10 cellular contexts compared by ENCODE assay signal in the genomic region with DNA sequence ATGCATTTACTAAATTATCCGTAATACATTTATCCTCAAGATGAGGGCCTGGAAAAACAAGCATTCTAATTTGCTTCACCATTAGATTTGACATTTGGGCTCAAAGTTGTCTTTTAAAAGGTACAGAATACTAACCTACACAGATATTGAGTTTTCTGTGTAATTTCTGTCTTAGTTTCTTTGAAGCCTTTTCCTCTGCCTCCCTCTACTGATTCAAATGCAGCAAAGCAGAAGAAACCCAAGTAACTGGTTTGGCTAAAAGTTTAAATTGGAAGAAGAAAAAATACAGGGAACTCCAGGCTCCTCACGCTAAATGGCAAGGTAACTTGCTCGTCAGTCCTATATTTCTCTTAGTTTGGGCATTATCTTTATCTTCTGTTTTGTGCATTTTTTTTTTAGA. TPM values are rescaled to one million over a fixed set of nuclear protein-coding genes. Genes with fewer than 3 reads are reported as not detected.
DNase-seq lines count a peak whose midpoint lies in the region; ATAC-seq and TF ChIP-seq lines count a peak whose summit lies in the region.
"Had no signal": no experiment of that assay in that cellular context is flagged by ENCODE, and none has a peak within 500 bp of the region (broad histone marks: within the 10 kb centered on the region; RNA-seq: fewer than 3 reads in every experiment).

No MANE protein-coding gene starts in this region.

- POLR2A ChIA-PET in A673 (lab: Charles Lee; ENCODE audit: low non-redundant PET) (no interaction called here), WTC11 (lab: Charles Lee) (no interaction called here)

- H3K4me3 ChIP-seq in A673 (ENCODE audit: low read depth, low read length, poor library complexity, severe bottlenecking), result no peak overlapping the region
- H3K4me3 ChIP-seq: sigmoid colon had no signal

- ATAC-seq in WTC11 (no peak; the same call in 1 of the 2 replicates), GM19455 (IDR thresholded peaks at IDR 0.05; ENCODE audit: unreplicated experiment) (no peak)

- TF ChIP-seq CTCF in A673 (conservative IDR thresholded peaks at IDR 0.05; ENCODE audit: low read depth, low read length), result peak; percentile 39
- peak; percentile 15 for TF ChIP-seq CTCF in GM12873 (IDR thresholded peaks at IDR 0.05; ENCODE audit: insufficient read depth, low read depth, low read length, missing control alignments)
- TF ChIP-seq CTCF in WTC11 (IDR thresholded peaks at IDR 0.05), result no peak

- no peak overlapping the region for H3K27ac ChIP-seq in A673 (ENCODE audit: low read depth, low read length, poor library complexity, severe bottlenecking)
- H3K27ac ChIP-seq: sigmoid colon had no signal

- no peaks in the 10 kb centered on the region for H3K4me1 Mint-ChIP-seq in activated CD4-positive, alpha-beta T cell treated with anti-CD3 and anti-CD28 coated beads, Interleukin-2, amount 10 ng/mL, durations not matched to agents 24 days and 14 days
- peaks cover 10% of the 10 kb centered on the region for H3K4me1 Mint-ChIP-seq in WTC11
- H3K4me1 Mint-ChIP-seq: activated naive CD4-positive, alpha-beta T cell treated with anti-CD3 and anti-CD28 coated beads, Interleukin-2, amount 50 U/mL, for 24 hours had no signal

- H3K36me3 Mint-ChIP-seq in activated CD4-positive, alpha-beta T cell treated with anti-CD3 and anti-CD28 coated beads, Interleukin-2, amount 10 ng/mL, durations not matched to agents 24 days and 14 days (ENCODE audit: low read depth), result no peaks in the 10 kb centered on the region
- no peaks in the 10 kb centered on the region for H3K36me3 Mint-ChIP-seq in WTC11
- H3K36me3 Mint-ChIP-seq: activated naive CD4-positive, alpha-beta T cell treated with anti-CD3 and anti-CD28 coated beads, Interleukin-2, amount 50 U/mL, for 24 hours had no signal

- no peaks in the 10 kb centered on the region for H3K9me3 ChIP-seq in A673 (ENCODE audit: low read depth, low read length, poor library complexity, severe bottlenecking)
- H3K9me3 ChIP-seq: sigmoid colon had no signal

- H3K9me3 Mint-ChIP-seq in activated CD4-positive, alpha-beta T cell treated with anti-CD3 and anti-CD28 coated beads, Interleukin-2, amount 10 ng/mL, durations not matched to agents 24 days and 14 days, result no peaks in the 10 kb centered on the region
- no peaks in the 10 kb centered on the region for H3K9me3 Mint-ChIP-seq in WTC11
- H3K9me3 Mint-ChIP-seq: activated naive CD4-positive, alpha-beta T cell treated with anti-CD3 and anti-CD28 coated beads, Interleukin-2, amount 50 U/mL, for 24 hours had no signal

- H3K4me1 ChIP-seq in A673 (ENCODE audit: insufficient read depth, low read length, poor library complexity, severe bottlenecking), result no peaks in the 10 kb centered on the region

- no peak overlapping the region for H3K4me3 Mint-ChIP-seq in activated CD4-positive, alpha-beta T cell treated with anti-CD3 and anti-CD28 coated beads, Interleukin-2, amount 10 ng/mL, durations not matched to agents 24 days and 14 days
- no peak overlapping the region for H3K4me3 Mint-ChIP-seq in WTC11
- H3K4me3 Mint-ChIP-seq: activated naive CD4-positive, alpha-beta T cell treated with anti-CD3 and anti-CD28 coated beads, Interleukin-2, amount 50 U/mL, for 24 hours had no signal

- no peaks in the 10 kb centered on the region for H3K27me3 ChIP-seq in A673 (replicated peaks; ENCODE audit: insufficient read depth, low read depth, low read length, poor library complexity)
- H3K27me3 ChIP-seq: sigmoid colon had no signal

- no peaks in the 10 kb centered on the region for H3K36me3 ChIP-seq in A673 (ENCODE audit: insufficient read depth, low read length, poor library complexity, severe bottlenecking)
- H3K36me3 ChIP-seq: sigmoid colon had no signal

- CTCF ChIA-PET in A673 (lab: Charles Lee) (no interaction called here), WTC11 (lab: Charles Lee) (interaction anchor here (0.9 kb wide), 1 partner anchor 1063 kb away, joined by 3 read pairs; no protein-coding TSS in a partner anchor)

- H3K27ac Mint-ChIP-seq in activated CD4-positive, alpha-beta T cell treated with anti-CD3 and anti-CD28 coated beads, Interleukin-2, amount 10 ng/mL, durations not matched to agents 24 days and 14 days, result no peak overlapping the region
- no peak overlapping the region for H3K27ac Mint-ChIP-seq in WTC11
- H3K27ac Mint-ChIP-seq: activated naive CD4-positive, alpha-beta T cell treated with anti-CD3 and anti-CD28 coated beads, Interleukin-2, amount 50 U/mL, for 24 hours had no signal

- no peak for DNase-seq in A673 (ENCODE audit: low spot score)
- DNase-seq in SK-N-DZ (ENCODE audit: low spot score), result peak; percentile 35
- peak; percentile 40 for DNase-seq in inferior parietal cortex (ENCODE audit: extremely low spot score)
- no peak for DNase-seq in activated CD4-positive, alpha-beta T cell treated with anti-CD3 and anti-CD28 coated beads, Interleukin-2, amount 10 ng/mL, durations not matched to agents 24 days and 14 days
- DNase-seq in WTC11 (ENCODE audit: low spot score), result no peak
- DNase-seq in midbrain (lab: John Stamatoyannopoulos, UW), result no peak
- DNase-seq: sigmoid colon had no signal

- intact Hi-C loops in A673 (cut with micrococcal nuclease; ENCODE audit: unreplicated experiment), result no loop called here
- intact Hi-C loops in activated CD4-positive, alpha-beta T cell treated with anti-CD3 and anti-CD28 coated beads, Interleukin-2, amount 10 ng/mL, durations not matched to agents 24 days and 14 days (cut with micrococcal nuclease), result no loop called here

- no peaks in the 10 kb centered on the region for H3K27me3 Mint-ChIP-seq in activated CD4-positive, alpha-beta T cell treated with anti-CD3 and anti-CD28 coated beads, Interleukin-2, amount 10 ng/mL, durations not matched to agents 24 days and 14 days
- H3K27me3 Mint-ChIP-seq in WTC11 (ENCODE audit: low read depth), result no peaks in the 10 kb centered on the region
- H3K27me3 Mint-ChIP-seq: activated naive CD4-positive, alpha-beta T cell treated with anti-CD3 and anti-CD28 coated beads, Interleukin-2, amount 50 U/mL, for 24 hours had no signal

- no TSS peak for BruUV-seq in A673 (replicated peaks; lab: Mats Ljungman, UMichigan)

TF ChIP-seq in WTC11, 78 proteins besides CTCF, POLR2A, EP300 and RAD21:
- TF ChIP-seq, protein P1, sequence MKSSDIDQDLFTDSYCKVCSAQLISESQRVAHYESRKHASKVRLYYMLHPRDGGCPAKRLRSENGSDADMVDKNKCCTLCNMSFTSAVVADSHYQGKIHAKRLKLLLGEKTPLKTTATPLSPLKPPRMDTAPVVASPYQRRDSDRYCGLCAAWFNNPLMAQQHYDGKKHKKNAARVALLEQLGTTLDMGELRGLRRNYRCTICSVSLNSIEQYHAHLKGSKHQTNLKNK (CRISPR knock-in tag; IDR thresholded peaks at IDR 0.05), result no peak
- TF ChIP-seq JUN (CRISPR knock-in tag; IDR thresholded peaks at IDR 0.05), result no peak

RNA-seq across cellular contexts. Expression of gene SLC5A7, which starts 53.3 kb away (rescaled TPM):
- total RNA-seq in A673 (2021) (not detected in 2 replicates), WTC11 (2021) (0.05 TPM in 1 of 3 replicates, not detected in the others)
- polyA plus RNA-seq in SK-N-DZ (2014; cell fraction: cytosol; rRNA removed), result 0.32 and 0.76 TPM in 2 replicates
- polyA plus RNA-seq in SK-N-DZ (2014; cell fraction: nucleus; rRNA removed), result 0.95 and 2.0 TPM in 2 replicates
- total RNA-seq in activated CD4-positive, alpha-beta T cell treated with anti-CD3 and anti-CD28 coated beads, Interleukin-2, amount 10 ng/mL, durations not matched to agents 24 days and 14 days, result not detected in 2 replicates

Comparison
In these comparisons a context has a peak if more than half of its experiments do, and no peak if none do; other contexts are left out.
1. DNase-seq: peak in SK-N-DZ (single experiment) and inferior parietal cortex (single experiment); none in A673 (single experiment), activated CD4-positive, alpha-beta T cell treated with anti-CD3 and anti-CD28 coated beads, Interleukin-2, amount 10 ng/mL, durations not matched to agents 24 days and 14 days (single experiment), WTC11 (single experiment) and midbrain (single experiment).